ENCODE assay signal across 8 cellular contexts in genomic region chr10:7752251-7752650, GRCh38. TPM values are rescaled to one million over a fixed set of nuclear protein-coding genes. Genes with fewer than 3 reads are reported as not detected.
"Had no signal": no experiment of that assay in that cellular context is flagged by ENCODE, and none has a peak within 500 bp of the region (broad histone marks: within the 10 kb centered on the region; RNA-seq: fewer than 3 reads in every experiment).

No MANE protein-coding gene starts in this region.

- DNase-seq: IMR-90, KBM-7 had no signal

- H3K27ac ChIP-seq: HL-60 had no signal

- H3K27me3 Mint-ChIP-seq: IgD-negative memory B cell had no signal

- H3K4me3 ChIP-seq: K562 had no signal

- H3K27ac Mint-ChIP-seq: IgD-negative memory B cell had no signal

- FAIRE-seq: HTR-8/SVneo, K562 had no signal

- H3K4me1 Mint-ChIP-seq: IgD-negative memory B cell had no signal

- H3K4me3 Mint-ChIP-seq: IgD-negative memory B cell had no signal

- ATAC-seq: K562 had no signal

RNA-seq across cellular contexts. Expression of gene ITIH2, which starts 49.1 kb away (rescaled TPM):
- total RNA-seq: HT-29, HT1080, IMR-90 had no signal
- polyA plus RNA-seq: IgD-negative memory B cell, IMR-90, K562 had no signal
